12 cellular contexts compared by ENCODE assay signal in genomic region chr1:212959266-212960220, GRCh38. TPM values are rescaled to one million over a fixed set of nuclear protein-coding genes. Genes with fewer than 3 reads are reported as not detected.
DNase-seq lines count a peak whose midpoint lies in the region; ATAC-seq and TF ChIP-seq lines count a peak whose summit lies in the region.
"Had no signal": no experiment of that assay in that cellular context is flagged by ENCODE, and none has a peak within 500 bp of the region (broad histone marks: within the 10 kb centered on the region; RNA-seq: fewer than 3 reads in every experiment).

No MANE protein-coding gene starts in this region.

- no peak overlapping the region for H3K4me3 Mint-ChIP-seq in stimulated activated naive CD8-positive, alpha-beta T cell treated with anti-CD3 and anti-CD28 coated beads, Interleukin-15, amount 100 ng/mL, for 72 hours
- H3K4me3 Mint-ChIP-seq: effector memory CD8-positive, alpha-beta T cell had no signal

- no peaks in the 10 kb centered on the region for H3K9me3 Mint-ChIP-seq in stimulated activated naive CD8-positive, alpha-beta T cell treated with anti-CD3 and anti-CD28 coated beads, Interleukin-15, amount 100 ng/mL, for 72 hours
- H3K9me3 Mint-ChIP-seq: effector memory CD8-positive, alpha-beta T cell had no signal

- H3K27me3 ChIP-seq in left lung: no peaks in the 10 kb centered on the region

- H3K27ac ChIP-seq in left lung: no peak overlapping the region
- H3K27ac ChIP-seq: VCaP had no signal

- H3K27me3 Mint-ChIP-seq in stimulated activated naive CD8-positive, alpha-beta T cell treated with anti-CD3 and anti-CD28 coated beads, Interleukin-15, amount 100 ng/mL, for 72 hours: peaks cover 47% of the 10 kb centered on the region

- no peak overlapping the region for H3K4me3 ChIP-seq in left lung

- H3K4me1 Mint-ChIP-seq in stimulated activated naive CD8-positive, alpha-beta T cell treated with anti-CD3 and anti-CD28 coated beads, Interleukin-15, amount 100 ng/mL, for 72 hours: no peaks in the 10 kb centered on the region

- intact Hi-C loops in left lung (cut with DNase I): no loop called here

- TF ChIP-seq CTCF in left lung (IDR thresholded peaks at IDR 0.05): no peak

- peak; percentile 39 for ATAC-seq in stimulated activated naive CD8-positive, alpha-beta T cell treated with anti-CD3 and anti-CD28 coated beads, Interleukin-15, amount 100 ng/mL, for 72 hours
- ATAC-seq in stimulated activated naive CD8-positive, alpha-beta T cell treated with anti-CD3 and anti-CD28 coated beads, Interleukin-15, Interleukin-2, amounts not matched to agents 100 U/mL and 50 U/mL, for 24 hours: no peak
- ATAC-seq in HG02763 (IDR thresholded peaks at IDR 0.05; ENCODE audit: unreplicated experiment) (peak; percentile 72), HG03571 (IDR thresholded peaks at IDR 0.05; ENCODE audit: unreplicated experiment) (peak; percentile 72), HG02610 (IDR thresholded peaks at IDR 0.05; ENCODE audit: unreplicated experiment) (no peak), left lung (no peak)
- ATAC-seq: effector memory CD8-positive, alpha-beta T cell had no signal

- H3K36me3 ChIP-seq in left lung: no peaks in the 10 kb centered on the region

- no peak overlapping the region for H3K27ac Mint-ChIP-seq in stimulated activated naive CD8-positive, alpha-beta T cell treated with anti-CD3 and anti-CD28 coated beads, Interleukin-15, amount 100 ng/mL, for 72 hours
- H3K27ac Mint-ChIP-seq: effector memory CD8-positive, alpha-beta T cell had no signal

- DNase-seq in stimulated activated naive CD8-positive, alpha-beta T cell treated with anti-CD3 and anti-CD28 coated beads, Interleukin-15, amount 100 ng/mL, for 72 hours: no peak
- DNase-seq in stimulated activated naive CD8-positive, alpha-beta T cell treated with anti-CD3 and anti-CD28 coated beads, Interleukin-15, Interleukin-2, amounts not matched to agents 100 U/mL and 50 U/mL, for 24 hours: no peak
- no peak for DNase-seq in activated CD8-positive, alpha-beta memory T cell treated with anti-CD3 and anti-CD28 coated beads, Interleukin-2, amount 50 U/mL, for 48 hours
- no peak for DNase-seq in activated CD4-positive, CD25-positive, alpha-beta regulatory T cell treated with anti-CD3 and anti-CD28 coated beads, Interleukin-2, amount 50 U/mL, for 72 hours
- DNase-seq in left lung: no peak
- DNase-seq: activated naive CD4-positive, alpha-beta T cell treated with Interleukin-2 at 50 U/mL for 16 hours; effector memory CD8-positive, alpha-beta T cell; KBM-7 had no signal

- H3K4me1 ChIP-seq in left lung: no peaks in the 10 kb centered on the region

- H3K9me3 ChIP-seq in left lung: no peaks in the 10 kb centered on the region

RNA-seq across cellular contexts. Expression of gene VASH2, which starts 9.2 kb away (rescaled TPM):
- 1 to 10 TPM; 2.4 to 7.7 TPM for total RNA-seq in left lung

RNA-seq across cellular contexts. Expression of gene ANGEL2, which starts 56.1 kb away (rescaled TPM):
- 10 to 100 TPM; 24.0 to 35.2 TPM for total RNA-seq in left lung

Comparison
In these comparisons a context has a peak if more than half of its experiments do, and no peak if none do; other contexts are left out.
1. ATAC-seq: peak in stimulated activated naive CD8-positive, alpha-beta T cell treated with anti-CD3 and anti-CD28 coated beads, Interleukin-15, amount 100 ng/mL, for 72 hours (single experiment), HG02763 (single experiment) and HG03571 (single experiment); none in stimulated activated naive CD8-positive, alpha-beta T cell treated with anti-CD3 and anti-CD28 coated beads, Interleukin-15, Interleukin-2, amounts not matched to agents 100 U/mL and 50 U/mL, for 24 hours (single experiment), HG02610 (single experiment) and left lung (single experiment).